17 cellular contexts compared by ENCODE assay signal in genomic region chr20:60242836-60243520, GRCh38.
DNase-seq lines count a peak whose midpoint lies in the region; ATAC-seq and TF ChIP-seq lines count a peak whose summit lies in the region.
"Had no signal": no experiment of that assay in that cellular context is flagged by ENCODE, and none has a peak within 500 bp of the region (broad histone marks: within the 10 kb centered on the region; RNA-seq: fewer than 3 reads in every experiment).

No MANE protein-coding gene starts in this region.

- peak overlapping the region; percentile 65; the same call in 1 of the 3 replicates for H2BK15ac ChIP-seq in IMR-90 (ENCODE audit: low read depth, low read length)

- peak overlapping the region; percentile 79 for H2AK9ac ChIP-seq in IMR-90 (replicated peaks; ENCODE audit: low read depth, low read length, poor library complexity)

- H3K36me3 ChIP-seq in IMR-90 (ENCODE audit: control insufficient read depth, insufficient read depth, low read length) (no peaks in the 10 kb centered on the region), mammary epithelial cell (ENCODE audit: insufficient read depth, low read length) (no peaks in the 10 kb centered on the region), trophoblast cell (ENCODE audit: control insufficient read depth in 1 of 2, insufficient read depth in 2 of 2, low read length in 2 of 2) (no peaks in the 10 kb centered on the region)
- H3K36me3 ChIP-seq in effector memory CD4-positive, alpha-beta T cell (ENCODE audit: control insufficient read depth, insufficient read depth, low read length): no peaks in the 10 kb centered on the region
- H3K36me3 ChIP-seq: spleen, suprapubic skin had no signal

- H4K91ac ChIP-seq in IMR-90 (ENCODE audit: insufficient read depth, low read depth, low read length) (peak overlapping the region; percentile 34), trophoblast cell (ENCODE audit: low read depth, low read length) (no peak overlapping the region)

- no peaks in the 10 kb centered on the region for H4K20me1 ChIP-seq in IMR-90 (ENCODE audit: insufficient read depth, low read length)
- no peaks in the 10 kb centered on the region for H4K20me1 ChIP-seq in mammary epithelial cell (ENCODE audit: insufficient read depth, low read length)

- peaks cover 3% of the 10 kb centered on the region; the same call in 1 of the 2 replicates for H3K4me1 ChIP-seq in IMR-90 (ENCODE audit: control insufficient read depth, insufficient read depth, low read length)
- peaks cover 10% of the 10 kb centered on the region for H3K4me1 ChIP-seq in mammary epithelial cell (ENCODE audit: insufficient read depth, low read length)
- no peaks in the 10 kb centered on the region for H3K4me1 ChIP-seq in trophoblast cell (ENCODE audit: control insufficient read depth in 1 of 2, insufficient read depth in 2 of 2, low read length in 2 of 2)
- no peaks in the 10 kb centered on the region for H3K4me1 ChIP-seq in effector memory CD4-positive, alpha-beta T cell (ENCODE audit: control insufficient read depth, insufficient read depth, low read length, poor library complexity, severe bottlenecking)
- H3K4me1 ChIP-seq: spleen, suprapubic skin had no signal

- no peak for TF ChIP-seq CTCF in IMR-90 (conservative IDR thresholded peaks at IDR 0.05; ENCODE audit: low read depth, low read length)
- no peak for TF ChIP-seq CTCF in mammary epithelial cell (conservative IDR thresholded peaks at IDR 0.05 in 1 of 2, IDR thresholded peaks at IDR 0.05 in 1 of 2; ENCODE audit: extremely low read depth in 1 of 2, insufficient read depth in 1 of 2, low read depth in 1 of 2, low read length in 2 of 2)

- no peak overlapping the region for H4K5ac ChIP-seq in IMR-90 (ENCODE audit: low read depth, low read length)

- ATAC-seq in IMR-90 (ENCODE audit: low read depth) (peak; percentile 56; the same call in 1 of the 2 replicates), HG03460 (IDR thresholded peaks at IDR 0.05; ENCODE audit: unreplicated experiment) (no peak), GM18907 (IDR thresholded peaks at IDR 0.05; ENCODE audit: unreplicated experiment) (no peak)
- ATAC-seq: left lobe of liver, T-cell had no signal

- H3K4me3 ChIP-seq in IMR-90 (ENCODE audit: insufficient read depth, low read depth, low read length): no peak overlapping the region
- H3K4me3 ChIP-seq in mammary epithelial cell (replicated peaks in 1 of 3; ENCODE audit: insufficient read depth in 1 of 3, low read depth in 2 of 3, low read length in 3 of 3): no peak overlapping the region
- no peak overlapping the region for H3K4me3 ChIP-seq in trophoblast cell (ENCODE audit: low read depth, low read length)
- no peak overlapping the region for H3K4me3 ChIP-seq in effector memory CD4-positive, alpha-beta T cell (ENCODE audit: insufficient read depth, low read depth, low read length, poor library complexity, severe bottlenecking)
- H3K4me3 ChIP-seq: spleen, suprapubic skin had no signal

- BruUV-seq in IMR-90 (replicated peaks; lab: Mats Ljungman, UMichigan): no TSS peak
- no TSS peak for BruUV-seq in mammary epithelial cell (replicated peaks; lab: Mats Ljungman, UMichigan)

- no peak for TF ChIP-seq POLR2A in IMR-90 (IDR thresholded peaks at IDR 0.05; ENCODE audit: low read depth, low read length)

- intact Hi-C loops in IMR-90 (cut with micrococcal nuclease): no loop called here
- intact Hi-C loops in mammary epithelial cell (cut with micrococcal nuclease): no loop called here

- no peak overlapping the region for H3K27ac ChIP-seq in IMR-90 (ENCODE audit: insufficient read depth, low read length)
- H3K27ac ChIP-seq in mammary epithelial cell (ENCODE audit: insufficient read depth, low read depth, low read length): no peak overlapping the region
- H3K27ac ChIP-seq in trophoblast cell (ENCODE audit: low read depth, low read length): no peak overlapping the region
- H3K27ac ChIP-seq in effector memory CD4-positive, alpha-beta T cell (ENCODE audit: insufficient read depth, low read length, poor library complexity, severe bottlenecking): no peak overlapping the region
- H3K27ac ChIP-seq: spleen, suprapubic skin had no signal

- H3K4ac ChIP-seq in IMR-90 (ENCODE audit: low read depth, low read length) (peak overlapping the region; percentile 85), trophoblast cell (ENCODE audit: low read depth, low read length) (no peak overlapping the region)

- peaks cover 11% of the 10 kb centered on the region for H3K9me1 ChIP-seq in IMR-90 (ENCODE audit: insufficient read depth, low read length)

- H4K8ac ChIP-seq in IMR-90 (ENCODE audit: low read depth in 2 of 2, low read length in 2 of 2) (peak overlapping the region in 1 of 2 experiments; percentile 70; a peak in 2 of 4 replicates), trophoblast cell (ENCODE audit: low read depth, low read length) (no peak overlapping the region)

- H3K18ac ChIP-seq in IMR-90 (ENCODE audit: low read depth, low read length): no peak overlapping the region
- no peak overlapping the region for H3K18ac ChIP-seq in trophoblast cell (ENCODE audit: low read length)

- H2AK5ac ChIP-seq in IMR-90 (ENCODE audit: low read depth, low read length): peak overlapping the region; percentile 88
- no peak overlapping the region for H2AK5ac ChIP-seq in trophoblast cell (ENCODE audit: low read length)

- peak overlapping the region; percentile 86 for H2BK20ac ChIP-seq in IMR-90 (ENCODE audit: low read depth, low read length)

- peak overlapping the region; percentile 68 for H2BK5ac ChIP-seq in IMR-90 (ENCODE audit: low read depth, low read length, poor library complexity, severe bottlenecking)
- no peak overlapping the region for H2BK5ac ChIP-seq in trophoblast cell (ENCODE audit: low read depth, low read length, poor library complexity)

- no peak for TF ChIP-seq RAD21 in IMR-90 (IDR thresholded peaks at IDR 0.05; ENCODE audit: low read length)

- H2AFZ ChIP-seq in IMR-90 (replicated peaks; ENCODE audit: low read length, poor library complexity) (peak overlapping the region; percentile 69), mammary epithelial cell (ENCODE audit: low read depth, low read length) (no peak overlapping the region), trophoblast cell (ENCODE audit: insufficient read depth, low read length, poor library complexity) (no peak overlapping the region)

- POLR2A ChIA-PET in IMR-90 (lab: Charles Lee; ENCODE audit: unreplicated experiment): no interaction called here

- H3K9me3 ChIP-seq in IMR-90 (ENCODE audit: control insufficient read depth, insufficient read depth, low read length) (no peaks in the 10 kb centered on the region), mammary epithelial cell (replicated peaks; ENCODE audit: insufficient read depth, low read length) (no peaks in the 10 kb centered on the region), trophoblast cell (ENCODE audit: insufficient read depth, low read depth, low read length) (peaks cover 1% of the 10 kb centered on the region)
- H3K9me3 ChIP-seq in effector memory CD4-positive, alpha-beta T cell (ENCODE audit: control insufficient read depth, low read length): no peaks in the 10 kb centered on the region
- H3K9me3 ChIP-seq: spleen, suprapubic skin had no signal

- H3K27me3 ChIP-seq in IMR-90 (ENCODE audit: control insufficient read depth, insufficient read depth, low read length) (no peaks in the 10 kb centered on the region), mammary epithelial cell (ENCODE audit: insufficient read depth, low read length) (no peaks in the 10 kb centered on the region), trophoblast cell (ENCODE audit: insufficient read depth, low read length) (no peaks in the 10 kb centered on the region)
- H3K27me3 ChIP-seq in effector memory CD4-positive, alpha-beta T cell (replicated peaks; ENCODE audit: control insufficient read depth, insufficient read depth, low read length, poor library complexity, severe bottlenecking): no peaks in the 10 kb centered on the region

- no CpG with 5 or more reads among the region's 4 CpGs for WGBS in IMR-90 (ENCODE audit: extremely low coverage in 2 of 2, insufficient read length in 1 of 2), 2 experiments
- 59% methylated on average over 4 of the region's 4 CpGs for WGBS in mammary epithelial cell (ENCODE audit: low coverage, missing lambda C conversion rate)
- WGBS in trophoblast cell (ENCODE audit: extremely low coverage, insufficient coverage, insufficient read length): no CpG with 5 or more reads among the region's 4 CpGs

- DNase-seq in Daoy (ENCODE audit: low read depth): peak; percentile 60
- DNase-seq in IMR-90: peak; percentile 35
- DNase-seq in mammary epithelial cell: peak; percentile 75
- DNase-seq in trophoblast cell: peak in 1 of 2 donors; percentile 4
- no peak for DNase-seq in effector memory CD4-positive, alpha-beta T cell
- no peak for DNase-seq in stimulated activated CD4-positive, alpha-beta T cell treated with anti-CD3 and anti-CD28 coated beads, Interleukin-4, amount 100 ng/mL, for 4 hours
- DNase-seq: activated CD4-positive, alpha-beta T cell treated with anti-CD3 and anti-CD28 coated beads, Interleukin-2, amount 50 U/mL, for 1 hour; GOT3; Karpas-422; NCI-H1105; NCI-H2081; spleen; T-cell had no signal

- no peaks in the 10 kb centered on the region for H3K79me2 ChIP-seq in mammary epithelial cell (ENCODE audit: insufficient read depth, low read length)
- no peaks in the 10 kb centered on the region for H3K79me2 ChIP-seq in trophoblast cell (ENCODE audit: control insufficient read depth, insufficient read depth, low read length, poor library complexity)

- dilution Hi-C loops in IMR-90 (cut with HindIII; ENCODE audit: low sequenced_read_pairs, unreplicated experiment): no loop called here
- dilution Hi-C loops in mammary epithelial cell (cut with HindIII; ENCODE audit: low sequenced_read_pairs): no loop called here

- H3K14ac ChIP-seq in IMR-90 (replicated peaks; ENCODE audit: low read depth, low read length) (peak overlapping the region; percentile 72), trophoblast cell (ENCODE audit: low read length) (no peak overlapping the region)

- peak overlapping the region; percentile 77 for H2BK120ac ChIP-seq in IMR-90 (ENCODE audit: low read depth, low read length)
- H2BK120ac ChIP-seq in trophoblast cell (ENCODE audit: insufficient read depth, low read length, poor library complexity): no peak overlapping the region

- H3K56ac ChIP-seq in IMR-90 (ENCODE audit: extremely low read depth, insufficient read depth, low read length): no peak overlapping the region

- CTCF ChIA-PET in IMR-90 (lab: Yijun Ruan, JAX): no interaction called here
- CTCF ChIA-PET in mammary epithelial cell (lab: Charles Lee; ENCODE audit: low non-redundant PET): no interaction called here

- in situ Hi-C loops in IMR-90 (cut with MboI; ENCODE audit: low sequenced_read_pairs) (no loop called here), mammary epithelial cell (cut with MboI; ENCODE audit: low sequenced_read_pairs in 2 of 2) (no loop called here)

- H2BK12ac ChIP-seq in trophoblast cell (ENCODE audit: low read length): no peak overlapping the region

- no peaks in the 10 kb centered on the region for H3K79me1 ChIP-seq in IMR-90 (ENCODE audit: low read depth in 1 of 2, low read length in 2 of 2)
- H3K79me1 ChIP-seq in trophoblast cell (ENCODE audit: low read length): no peaks in the 10 kb centered on the region

- no peak overlapping the region for H4K12ac ChIP-seq in trophoblast cell (ENCODE audit: low read depth, low read length)

- H3K23ac ChIP-seq in IMR-90 (ENCODE audit: low read depth, low read length) (peak overlapping the region; percentile 45; the same call in 1 of the 2 replicates), trophoblast cell (ENCODE audit: low read length) (no peak overlapping the region)

- H3K4me2 ChIP-seq in IMR-90 (ENCODE audit: low read depth, low read length) (peak overlapping the region; percentile 49; the same call in 1 of the 2 replicates), mammary epithelial cell (ENCODE audit: insufficient read depth, low read depth, low read length) (no peak overlapping the region), trophoblast cell (ENCODE audit: low read length) (no peak overlapping the region)

- H3K9ac ChIP-seq in IMR-90 (ENCODE audit: low read depth, low read length) (no peak overlapping the region), mammary epithelial cell (ENCODE audit: insufficient read depth, low read length) (no peak overlapping the region), trophoblast cell (ENCODE audit: low read length) (peak overlapping the region; percentile 10)

Comparison
In these comparisons a context has a peak if more than half of its experiments do, and no peak if none do; other contexts are left out.
1. DNase-seq: peak in Daoy (single experiment), IMR-90 (single experiment) and mammary epithelial cell (single experiment); none in effector memory CD4-positive, alpha-beta T cell (0 of 3) and stimulated activated CD4-positive, alpha-beta T cell treated with anti-CD3 and anti-CD28 coated beads, Interleukin-4, amount 100 ng/mL, for 4 hours (0 of 2).